ENCODE assay signal across 25 cellular contexts in the genomic region with DNA sequence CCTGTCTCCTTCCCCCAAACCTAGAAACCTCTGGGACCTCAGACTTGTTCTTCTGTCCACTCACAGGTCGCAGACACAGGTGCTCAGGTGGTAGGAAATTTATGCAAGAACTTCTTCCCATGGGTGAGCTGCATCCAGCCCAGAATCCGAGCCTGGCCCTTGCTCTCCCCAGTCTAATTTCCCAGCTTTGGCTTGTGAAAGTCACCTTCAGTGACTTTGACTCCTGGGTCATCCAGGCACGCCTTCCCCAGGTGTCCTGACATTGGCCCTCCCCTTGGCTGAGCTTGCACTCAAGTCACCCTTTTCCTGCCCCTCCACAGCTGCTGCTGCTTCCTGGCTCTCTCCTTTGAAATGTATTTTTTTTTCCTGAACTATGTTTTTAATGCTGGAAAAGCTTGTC. TPM values are rescaled to one million over a fixed set of nuclear protein-coding genes. Genes with fewer than 3 reads are reported as not detected.
A peak's percentile ranks its signal among the peaks of the same experiment; 100 is the strongest.
DNase-seq lines count a peak whose midpoint lies in the region; ATAC-seq lines count a peak whose summit lies in the region.
"Had no signal": no experiment of that assay in that cellular context is flagged by ENCODE, and none has a peak within 500 bp of the region (broad histone marks: within the 10 kb centered on the region; RNA-seq: fewer than 3 reads in every experiment).

No MANE protein-coding gene starts in this region.

- H3K9ac ChIP-seq in BLaER1 (no peak overlapping the region), neuronal stem cell (ENCODE audit: low read depth, low read length, poor library complexity) (no peak overlapping the region)

- H2AFZ ChIP-seq in neuronal stem cell (ENCODE audit: low read length): no peak overlapping the region

- no peak overlapping the region for H3K18ac ChIP-seq in neuronal stem cell (ENCODE audit: low read length)

- H3K79me1 ChIP-seq in neuronal stem cell (ENCODE audit: low read depth, low read length): peaks cover 5% of the 10 kb centered on the region

- ATAC-seq in GM18858 (IDR thresholded peaks at IDR 0.05; ENCODE audit: unreplicated experiment) (no peak), GM19452 (IDR thresholded peaks at IDR 0.05; ENCODE audit: unreplicated experiment) (no peak)
- no peak for ATAC-seq in stimulated activated memory B cell treated with anti-CD40 and anti-IgM and Interleukin-4, amounts not matched to agents 10 μg/mL and 1 μg/mL and 100 μg/mL, for 72 hours
- ATAC-seq: activated naive CD8-positive, alpha-beta T cell treated with anti-CD3 and anti-CD28 coated beads, Interleukin-2, amount 50 U/mL, for 24 hours; activated T-cell treated with anti-CD3 and anti-CD28 coated beads, Interleukin-2, amount 50 U/mL, for 72 hours; GM12878; naive thymus-derived CD8-positive, alpha-beta T cell; PC-3; stimulated activated naive B cell treated with anti-CD40 and anti-IgM and Interleukin-4, amounts not matched to agents 10 μg/mL and 1 μg/mL and 100 μg/mL, for 72 hours had no signal

- H3K14ac ChIP-seq in neuronal stem cell (ENCODE audit: low read length): no peak overlapping the region

- H3K36me3 Mint-ChIP-seq in stimulated activated memory B cell treated with anti-CD40 and anti-IgM and Interleukin-4, amounts not matched to agents 10 μg/mL and 1 μg/mL and 100 μg/mL, for 72 hours: peaks cover 51% of the 10 kb centered on the region

- H3K4me2 ChIP-seq in BLaER1 (peak overlapping the region; percentile 10; the same call in 1 of the 2 replicates), neuronal stem cell (ENCODE audit: insufficient read depth, low read length, poor library complexity, severe bottlenecking) (peak overlapping the region; percentile 22)

- H3K9me3 ChIP-seq in BLaER1 (no peaks in the 10 kb centered on the region), neuronal stem cell (replicated peaks in 1 of 2; ENCODE audit: control insufficient read depth in 2 of 2, insufficient read depth in 1 of 2, low read depth in 1 of 2, low read length in 2 of 2) (no peaks in the 10 kb centered on the region)
- H3K9me3 ChIP-seq: esophagus squamous epithelium, HAP-1, suprapubic skin had no signal

- DNase-seq in NCI-H2171 (lab: John Stamatoyannopoulos, UW) (peak; percentile 47), neuronal stem cell (ENCODE audit: low spot score) (no peak)
- no peak for DNase-seq in stimulated activated CD4-positive, alpha-beta T cell treated with anti-CD3 and anti-CD28 coated beads, Interleukin-4, amount 100 ng/mL, for 4 hours
- DNase-seq: activated B cell treated with CpG ODN at 0.5 μM for 24 hours; activated naive CD4-positive, alpha-beta T cell; activated naive CD8-positive, alpha-beta T cell treated with anti-CD3 and anti-CD28 coated beads, Interleukin-2, amount 50 U/mL, for 24 hours; activated T-cell treated with anti-CD3 and anti-CD28 coated beads, Interleukin-2, amount 50 U/mL, for 72 hours; CD4-positive, alpha-beta memory T cell; dermis blood vessel endothelial cell; esophagus squamous epithelium; naive thymus-derived CD8-positive, alpha-beta T cell; PC-3; stimulated activated naive B cell treated with anti-CD40 and anti-IgM and Interleukin-4, amounts not matched to agents 10 μg/mL and 1 μg/mL and 100 μg/mL, for 72 hours had no signal

- WGBS in neuronal stem cell (ENCODE audit: extremely low coverage in 2 of 2, insufficient read length in 2 of 2, insufficient replicate concordance in 1 of 2), 2 donors: no CpG with 5 or more reads among the region's 3 CpGs

- H3K23ac ChIP-seq in neuronal stem cell (ENCODE audit: low read depth, low read length, poor library complexity): no peak overlapping the region

- H3K4me1 Mint-ChIP-seq in stimulated activated memory B cell treated with anti-CD40 and anti-IgM and Interleukin-4, amounts not matched to agents 10 μg/mL and 1 μg/mL and 100 μg/mL, for 72 hours: peaks cover 44% of the 10 kb centered on the region

- no peak overlapping the region for H3K4me3 Mint-ChIP-seq in stimulated activated memory B cell treated with anti-CD40 and anti-IgM and Interleukin-4, amounts not matched to agents 10 μg/mL and 1 μg/mL and 100 μg/mL, for 72 hours
- H3K4me3 Mint-ChIP-seq: activated B cell treated with CpG ODN at 0.5 μM for 24 hours; activated naive CD8-positive, alpha-beta T cell treated with anti-CD3 and anti-CD28 coated beads, Interleukin-2, amount 50 U/mL, for 24 hours; activated T-cell treated with anti-CD3 and anti-CD28 coated beads, Interleukin-2, amount 50 U/mL, for 72 hours; CD4-positive, alpha-beta memory T cell; central memory CD8-positive, alpha-beta T cell; naive thymus-derived CD8-positive, alpha-beta T cell; stimulated activated naive B cell treated with anti-CD40 and anti-IgM and Interleukin-4, amounts not matched to agents 10 μg/mL and 1 μg/mL and 100 μg/mL, for 72 hours had no signal

- H3K4ac ChIP-seq in neuronal stem cell (ENCODE audit: low read length): no peak overlapping the region

- no peaks in the 10 kb centered on the region for H3K27me3 Mint-ChIP-seq in stimulated activated memory B cell treated with anti-CD40 and anti-IgM and Interleukin-4, amounts not matched to agents 10 μg/mL and 1 μg/mL and 100 μg/mL, for 72 hours
- H3K27me3 Mint-ChIP-seq: activated B cell treated with CpG ODN at 0.5 μM for 24 hours; activated naive CD8-positive, alpha-beta T cell treated with anti-CD3 and anti-CD28 coated beads, Interleukin-2, amount 50 U/mL, for 24 hours; CD4-positive, alpha-beta memory T cell; central memory CD8-positive, alpha-beta T cell; naive thymus-derived CD8-positive, alpha-beta T cell; stimulated activated naive B cell treated with anti-CD40 and anti-IgM and Interleukin-4, amounts not matched to agents 10 μg/mL and 1 μg/mL and 100 μg/mL, for 72 hours had no signal

- H3K4me1 ChIP-seq in BLaER1 (peaks cover 15% of the 10 kb centered on the region), neuronal stem cell (ENCODE audit: control insufficient read depth in 2 of 2, insufficient read depth in 1 of 2, low read depth in 1 of 2, low read length in 2 of 2) (peaks cover 0 to 8% of the 10 kb centered on the region in 2 donors)
- H3K4me1 ChIP-seq: HAP-1 had no signal

- no peaks in the 10 kb centered on the region for H3K27me3 ChIP-seq in BLaER1
- no peaks in the 10 kb centered on the region for H3K27me3 ChIP-seq in neuronal stem cell (ENCODE audit: control insufficient read depth in 3 of 3, insufficient read depth in 3 of 3, low read depth in 1 of 3, low read length in 3 of 3)
- H3K27me3 ChIP-seq: esophagus squamous epithelium, suprapubic skin had no signal

- no peak overlapping the region for H2BK5ac ChIP-seq in neuronal stem cell (ENCODE audit: low read length)

- H2BK15ac ChIP-seq in neuronal stem cell (ENCODE audit: low read length): no peak overlapping the region

- H2BK12ac ChIP-seq in neuronal stem cell (ENCODE audit: low read length): no peak overlapping the region

- no peaks in the 10 kb centered on the region for H3K9me3 Mint-ChIP-seq in stimulated activated memory B cell treated with anti-CD40 and anti-IgM and Interleukin-4, amounts not matched to agents 10 μg/mL and 1 μg/mL and 100 μg/mL, for 72 hours
- H3K9me3 Mint-ChIP-seq: activated B cell treated with CpG ODN at 0.5 μM for 24 hours; activated naive CD8-positive, alpha-beta T cell treated with anti-CD3 and anti-CD28 coated beads, Interleukin-2, amount 50 U/mL, for 24 hours; activated T-cell treated with anti-CD3 and anti-CD28 coated beads, Interleukin-2, amount 50 U/mL, for 72 hours; CD4-positive, alpha-beta memory T cell; central memory CD8-positive, alpha-beta T cell; naive thymus-derived CD8-positive, alpha-beta T cell; stimulated activated naive B cell treated with anti-CD40 and anti-IgM and Interleukin-4, amounts not matched to agents 10 μg/mL and 1 μg/mL and 100 μg/mL, for 72 hours had no signal

- H4K20me1 ChIP-seq in BLaER1: peaks cover 35% of the 10 kb centered on the region

- H3K36me3 ChIP-seq in BLaER1 (peaks cover 52% of the 10 kb centered on the region), neuronal stem cell (replicated peaks in 1 of 2; ENCODE audit: control insufficient read depth in 2 of 2, insufficient read depth in 2 of 2, low read length in 2 of 2) (peaks cover 18 to 38% of the 10 kb centered on the region in 2 donors)

- H4K8ac ChIP-seq in neuronal stem cell (ENCODE audit: low read depth, low read length): no peak overlapping the region

- no peak overlapping the region for H3K27ac Mint-ChIP-seq in stimulated activated memory B cell treated with anti-CD40 and anti-IgM and Interleukin-4, amounts not matched to agents 10 μg/mL and 1 μg/mL and 100 μg/mL, for 72 hours
- H3K27ac Mint-ChIP-seq: activated B cell treated with CpG ODN at 0.5 μM for 24 hours; activated naive CD8-positive, alpha-beta T cell treated with anti-CD3 and anti-CD28 coated beads, Interleukin-2, amount 50 U/mL, for 24 hours; activated T-cell treated with anti-CD3 and anti-CD28 coated beads, Interleukin-2, amount 50 U/mL, for 72 hours; CD4-positive, alpha-beta memory T cell; naive thymus-derived CD8-positive, alpha-beta T cell; stimulated activated naive B cell treated with anti-CD40 and anti-IgM and Interleukin-4, amounts not matched to agents 10 μg/mL and 1 μg/mL and 100 μg/mL, for 72 hours had no signal

- H3K4me3 ChIP-seq in BLaER1: no peak overlapping the region
- no peak overlapping the region for H3K4me3 ChIP-seq in neuronal stem cell (ENCODE audit: low read length in 2 of 2)
- H3K4me3 ChIP-seq: esophagus squamous epithelium, GM12878, HAP-1, lung, SK-N-MC, suprapubic skin had no signal

- H2BK120ac ChIP-seq in neuronal stem cell (ENCODE audit: low read depth, low read length): no peak overlapping the region

- no peak overlapping the region for H4K91ac ChIP-seq in neuronal stem cell (ENCODE audit: low read depth, low read length, poor library complexity)

- H3K27ac ChIP-seq in BLaER1 (no peak overlapping the region), cingulate gyrus (ENCODE audit: low read depth, low read length) (peak overlapping the region; percentile 98), neuronal stem cell (replicated peaks; ENCODE audit: low read length) (no peak overlapping the region)
- H3K27ac ChIP-seq: esophagus squamous epithelium, HL-60, SK-N-MC, suprapubic skin had no signal

- H2AK5ac ChIP-seq in neuronal stem cell (ENCODE audit: low read depth, low read length): no peak overlapping the region

RNA-seq across cellular contexts. Expression of gene IPO13, which starts 6.6 kb away (rescaled TPM):
- 9.3 TPM for polyA plus RNA-seq in neuronal stem cell (2013, experiment 1 of 2)
- polyA plus RNA-seq in neuronal stem cell (2013, experiment 2 of 2): 9.1 TPM

RNA-seq across cellular contexts. Expression of gene DPH2, which starts 16.4 kb away (rescaled TPM):
- 11.1 TPM for polyA plus RNA-seq in neuronal stem cell (2013, experiment 1 of 2)
- polyA plus RNA-seq in neuronal stem cell (2013, experiment 2 of 2): 11.6 TPM

RNA-seq across cellular contexts. Expression of gene ARTN, which starts 19.8 kb away (rescaled TPM):
- 2.7 TPM for polyA plus RNA-seq in neuronal stem cell (2013, experiment 1 of 2)
- polyA plus RNA-seq in neuronal stem cell (2013, experiment 2 of 2): 2.4 TPM
- polyA plus RNA-seq: CD4-positive, alpha-beta memory T cell; naive thymus-derived CD8-positive, alpha-beta T cell had no signal

RNA-seq across cellular contexts. Expression of gene ATP6V0B, which starts 21.4 kb away (rescaled TPM):
- 44.2 TPM for polyA plus RNA-seq in neuronal stem cell (2013, experiment 1 of 2)
- polyA plus RNA-seq in neuronal stem cell (2013, experiment 2 of 2): 41.9 TPM

RNA-seq across cellular contexts. Expression of gene B4GALT2, which starts 25.6 kb away (rescaled TPM):
- 64.3 TPM for polyA plus RNA-seq in neuronal stem cell (2013, experiment 1 of 2)
- 60.7 TPM for polyA plus RNA-seq in neuronal stem cell (2013, experiment 2 of 2)
